ENCODE assay signal across 21 cellular contexts in genomic region chr6:52728394-52728793, GRCh38. TPM values are rescaled to one million over a fixed set of nuclear protein-coding genes. Genes with fewer than 3 reads are reported as not detected.
DNase-seq lines count a peak whose midpoint lies in the region; ATAC-seq and TF ChIP-seq lines count a peak whose summit lies in the region.
"Had no signal": no experiment of that assay in that cellular context is flagged by ENCODE, and none has a peak within 500 bp of the region (broad histone marks: within the 10 kb centered on the region; RNA-seq: fewer than 3 reads in every experiment).

No MANE protein-coding gene starts in this region.

- peaks cover 2% of the 10 kb centered on the region; the same call in 1 of the 2 replicates for H3K4me1 ChIP-seq in H9 (ENCODE audit: insufficient read depth, low read length)
- H3K4me1 ChIP-seq in body of pancreas: peaks cover 96% of the 10 kb centered on the region
- peaks cover 0 to 67% (median 20%) of the 10 kb centered on the region in 4 donors for H3K4me1 ChIP-seq in right lobe of liver
- peaks cover 0 to 38% (median 14%) of the 10 kb centered on the region in 4 donors for H3K4me1 ChIP-seq in tibial artery
- H3K4me1 ChIP-seq in lower lobe of right lung: no peaks in the 10 kb centered on the region

- H2BK5ac ChIP-seq in H9 (ENCODE audit: insufficient read length, low read length): no peak overlapping the region

- intact Hi-C loops in body of pancreas (cut with DNase I): no loop called here
- intact Hi-C loops in right lobe of liver (cut with DNase I): no loop called here
- intact Hi-C loops in tibial artery (cut with DNase I; ENCODE audit: low total_unique reads): no loop called here
- intact Hi-C loops in lower lobe of right lung (cut with DNase I): no loop called here

- H3K4me3 ChIP-seq in body of pancreas: no peak overlapping the region
- H3K4me3 ChIP-seq in right lobe of liver: no peak overlapping the region
- H3K4me3 ChIP-seq in tibial artery: no peak overlapping the region
- no peak overlapping the region for H3K4me3 ChIP-seq in lower lobe of right lung
- H3K4me3 ChIP-seq: GM23338 had no signal

- no peaks in the 10 kb centered on the region; a peak in 1 of 7 replicates for H3K36me3 Mint-ChIP-seq in H9 (ENCODE audit: insufficient read depth in 1 of 3, low read depth in 3 of 3)
- H3K36me3 Mint-ChIP-seq in stimulated activated naive B cell treated with anti-CD40 and anti-IgM and Interleukin-4, amounts not matched to agents 10 μg/mL and 1 μg/mL and 100 μg/mL, for 72 hours: no peaks in the 10 kb centered on the region

- H2AFZ ChIP-seq in H9 (ENCODE audit: low read length): no peak overlapping the region
- H2AFZ ChIP-seq: GM23338 had no signal

- no peak overlapping the region for H4K91ac ChIP-seq in H9 (ENCODE audit: insufficient read length, low read depth, low read length)

- H3T11ph ChIP-seq in H9 (ENCODE audit: low read length): no peak overlapping the region

- H4K8ac ChIP-seq in H9 (replicated peaks; ENCODE audit: insufficient read length, low read depth, low read length): no peak overlapping the region

- no peaks in the 10 kb centered on the region for H3K9me3 ChIP-seq in H9 (ENCODE audit: control insufficient read depth, low read depth, low read length)
- no peaks in the 10 kb centered on the region for H3K9me3 ChIP-seq in body of pancreas
- no peaks in the 10 kb centered on the region for H3K9me3 ChIP-seq in right lobe of liver
- H3K9me3 ChIP-seq in tibial artery: no peaks in the 10 kb centered on the region
- no peaks in the 10 kb centered on the region for H3K9me3 ChIP-seq in lower lobe of right lung

- no peak overlapping the region for H2AK5ac ChIP-seq in H9 (ENCODE audit: insufficient read length, low read length)

- peak overlapping the region; percentile 2 for H2BK120ac ChIP-seq in H9 (ENCODE audit: low read depth, low read length, poor library complexity, severe bottlenecking)

- H3K23ac ChIP-seq in H9 (ENCODE audit: insufficient read length, low read depth, low read length): no peak overlapping the region

- H2BK12ac ChIP-seq in H9 (ENCODE audit: insufficient read length, low read depth, low read length): no peak overlapping the region

- no peaks in the 10 kb centered on the region for H3K27me3 ChIP-seq in H9 (ENCODE audit: insufficient read depth, low read length)
- no peaks in the 10 kb centered on the region for H3K27me3 ChIP-seq in body of pancreas
- H3K27me3 ChIP-seq in right lobe of liver: no peaks in the 10 kb centered on the region
- no peaks in the 10 kb centered on the region for H3K27me3 ChIP-seq in tibial artery
- no peaks in the 10 kb centered on the region for H3K27me3 ChIP-seq in lower lobe of right lung (ENCODE audit: low read depth)

- ATAC-seq in body of pancreas: no peak
- peak in 2 of 4 donors; percentile 1 to 30 for ATAC-seq in right lobe of liver
- ATAC-seq in stimulated activated naive B cell treated with anti-CD40 and anti-IgM and Interleukin-4, amounts not matched to agents 10 μg/mL and 1 μg/mL and 100 μg/mL, for 72 hours (replicated peaks): no peak
- ATAC-seq in lower lobe of right lung: no peak
- ATAC-seq: GM23338 had no signal

- no peak overlapping the region for H3K4me2 ChIP-seq in H9 (ENCODE audit: insufficient read depth, insufficient read length, low read length)
- H3K4me2 ChIP-seq: GM23338, KMS-11 had no signal

- H3K9ac ChIP-seq in H9 (ENCODE audit: extremely low read depth, insufficient read length, low read length): no peak overlapping the region
- H3K9ac ChIP-seq: KMS-11 had no signal

- TF ChIP-seq POLR2A in body of pancreas (IDR thresholded peaks at IDR 0.05) (no peak), right lobe of liver (IDR thresholded peaks at IDR 0.05) (no peak)

- H3K4me1 Mint-ChIP-seq in H9: peaks cover 41 to 47% of the 10 kb centered on the region in 2 experiments
- H3K4me1 Mint-ChIP-seq in stimulated activated naive B cell treated with anti-CD40 and anti-IgM and Interleukin-4, amounts not matched to agents 10 μg/mL and 1 μg/mL and 100 μg/mL, for 72 hours: peaks cover 5 to 10% of the 10 kb centered on the region in 2 donors

- H3K27me3 Mint-ChIP-seq in H9 (ENCODE audit: low read depth): peaks cover 11% of the 10 kb centered on the region; the same call in 1 of the 2 replicates
- peaks cover 0 to 5% of the 10 kb centered on the region in 2 donors for H3K27me3 Mint-ChIP-seq in stimulated activated naive B cell treated with anti-CD40 and anti-IgM and Interleukin-4, amounts not matched to agents 10 μg/mL and 1 μg/mL and 100 μg/mL, for 72 hours
- H3K27me3 Mint-ChIP-seq: CD4-positive, alpha-beta T cell had no signal

- H2BK15ac ChIP-seq in H9 (ENCODE audit: low read depth, low read length): no peak overlapping the region

- DNase-seq in H9 (no peak), body of pancreas (no peak), right lobe of liver (peak in 1 of 3 donors; percentile 57), tibial artery (no peak), lower lobe of right lung (no peak), NCI-H510A (lab: John Stamatoyannopoulos, UW) (no peak)
- no peak for DNase-seq in stimulated activated CD4-positive, alpha-beta T cell treated with anti-CD3 and anti-CD28 coated beads, Interleukin-4, amount 100 ng/mL, for 24 hours
- DNase-seq in stimulated activated naive B cell treated with anti-CD40 and anti-IgM and Interleukin-4, amounts not matched to agents 10 μg/mL and 1 μg/mL and 100 μg/mL, for 72 hours: no peak
- DNase-seq: ACHN; CD4-positive, alpha-beta T cell; DMS79 treated with DMSO at 0.1 percent for 48 hours; MM.1S; NCI-H1092 treated with DMSO at 0.1 percent for 48 hours; NCI-H1694; NCI-H345; OCI-M1; RPMI8226; SIG-M5 had no signal

- H3K27ac ChIP-seq in H9 (ENCODE audit: insufficient read length, low read depth, low read length) (no peak overlapping the region), body of pancreas (peak overlapping the region; percentile 47 to 91 (median 80)), right lobe of liver (peak overlapping the region in 2 of 3 donors; percentile 27 to 81), tibial artery (peak overlapping the region; percentile 19 to 50), lower lobe of right lung (no peak overlapping the region)
- H3K27ac ChIP-seq: KMS-11 had no signal

- no peaks in the 10 kb centered on the region for H4K20me1 ChIP-seq in H9 (ENCODE audit: control insufficient read depth, insufficient read depth, insufficient read length)

- H3K56ac ChIP-seq in H9 (ENCODE audit: insufficient read length, low read depth, low read length): no peak overlapping the region

- H2BK20ac ChIP-seq in H9 (ENCODE audit: low read depth, low read length, poor library complexity, severe bottlenecking): no peak overlapping the region

- no peak overlapping the region for H3K14ac ChIP-seq in H9 (ENCODE audit: insufficient read depth, low read length)

- H4K5ac ChIP-seq in H9 (ENCODE audit: insufficient read length, low read depth, low read length): no peak overlapping the region

- H3K4ac ChIP-seq in H9 (ENCODE audit: low read depth, low read length): no peak overlapping the region

- H3K23me2 ChIP-seq in H9 (ENCODE audit: insufficient read length, low read depth, low read length, poor library complexity, severe bottlenecking): no peaks in the 10 kb centered on the region

- TF ChIP-seq CTCF in H9 (conservative IDR thresholded peaks at IDR 0.05) (no peak), body of pancreas (IDR thresholded peaks at IDR 0.05) (no peak), right lobe of liver (IDR thresholded peaks at IDR 0.05) (no peak), tibial artery (IDR thresholded peaks at IDR 0.05) (no peak), lower lobe of right lung (IDR thresholded peaks at IDR 0.05) (no peak)

- H3K9me3 Mint-ChIP-seq in H9: no peaks in the 10 kb centered on the region
- no peaks in the 10 kb centered on the region for H3K9me3 Mint-ChIP-seq in stimulated activated naive B cell treated with anti-CD40 and anti-IgM and Interleukin-4, amounts not matched to agents 10 μg/mL and 1 μg/mL and 100 μg/mL, for 72 hours
- H3K9me3 Mint-ChIP-seq: CD4-positive, alpha-beta T cell; GM23338 had no signal

- H3K18ac ChIP-seq in H9 (ENCODE audit: insufficient read length, low read depth, low read length): no peak overlapping the region

- no CpG with 5 or more reads among the region's 3 CpGs for WGBS in H9 (ENCODE audit: extremely low coverage, insufficient read length, low lambda C conversion rate)
- WGBS in body of pancreas, 2 donors: 12 to 24% methylated on average over 3 of the region's 3 CpGs
- 25% methylated on average over 3 of the region's 3 CpGs for WGBS in right lobe of liver (ENCODE audit: insufficient coverage, low coverage, low lambda C conversion rate, missing lambda C conversion rate)

- no peak overlapping the region for H3K4me3 Mint-ChIP-seq in H9
- H3K4me3 Mint-ChIP-seq in stimulated activated naive B cell treated with anti-CD40 and anti-IgM and Interleukin-4, amounts not matched to agents 10 μg/mL and 1 μg/mL and 100 μg/mL, for 72 hours: no peak overlapping the region
- H3K4me3 Mint-ChIP-seq: B cell; CD4-positive, alpha-beta T cell; GM23338 had no signal

- H3K36me3 ChIP-seq in body of pancreas (replicated peaks in 1 of 2; ENCODE audit: insufficient read depth in 1 of 2, low read depth in 2 of 2) (no peaks in the 10 kb centered on the region), right lobe of liver (no peaks in the 10 kb centered on the region), tibial artery (no peaks in the 10 kb centered on the region), lower lobe of right lung (no peaks in the 10 kb centered on the region)

- no peak overlapping the region for H3K27ac Mint-ChIP-seq in H9
- H3K27ac Mint-ChIP-seq in stimulated activated naive B cell treated with anti-CD40 and anti-IgM and Interleukin-4, amounts not matched to agents 10 μg/mL and 1 μg/mL and 100 μg/mL, for 72 hours: no peak overlapping the region
- H3K27ac Mint-ChIP-seq: B cell; CD4-positive, alpha-beta T cell; GM23338 had no signal

- no peaks in the 10 kb centered on the region for H3K79me1 ChIP-seq in H9 (ENCODE audit: insufficient read depth, low read depth, low read length, poor library complexity, severe bottlenecking)

- no peaks in the 10 kb centered on the region for H3K79me2 ChIP-seq in H9 (ENCODE audit: insufficient read depth, low read length)

RNA-seq across cellular contexts. Expression of gene GSTA2, which starts 34.9 kb away (rescaled TPM):
- not detected in 2 replicates for total RNA-seq in H9 (2021)
- total RNA-seq in body of pancreas: 10 to 100 TPM; 73.7 to 76.1 TPM
- total RNA-seq in right lobe of liver: 100 to 1,000 TPM in 1 of 6 experiments, 10 to 100 TPM in 3, 1 to 10 TPM in 2; 7.6 to 177 (median 54.4) TPM
- 4.8 TPM for total RNA-seq in lower lobe of right lung
- total RNA-seq: B cell; CD4-positive, alpha-beta T cell; GM23338 had no signal

RNA-seq across cellular contexts. Expression of gene TMEM14A, which starts 57.5 kb away (rescaled TPM):
- total RNA-seq in H9 (2021): 7.3 and 10.7 TPM in 2 replicates
- total RNA-seq in body of pancreas: 10 to 100 TPM; 14.8 to 33.2 TPM
- total RNA-seq in right lobe of liver: 10 to 100 TPM; 20.7 to 41.2 (median 33.3) TPM
- 14.6 TPM for total RNA-seq in lower lobe of right lung

Comparison
In these comparisons a context has a peak if more than half of its experiments do, and no peak if none do; other contexts are left out.
1. H3K27ac ChIP-seq: peak in body of pancreas (4 of 4), right lobe of liver (2 of 3) and tibial artery (2 of 2); none in H9 (single experiment) and lower lobe of right lung (single experiment).